In genomic region chr3:52052831-52053306, GRCh38 we compare ENCODE assay signal across 8 cellular contexts. TPM values are rescaled to one million over a fixed set of nuclear protein-coding genes. Genes with fewer than 3 reads are reported as not detected.
A peak's percentile ranks its signal among the peaks of the same experiment; 100 is the strongest.
DNase-seq lines count a peak whose midpoint lies in the region; ATAC-seq, FAIRE-seq and TF ChIP-seq lines count a peak whose summit lies in the region.

No MANE protein-coding gene starts in this region.

- no peaks in the 10 kb centered on the region for H3K9me3 ChIP-seq in neuronal stem cell (replicated peaks in 1 of 2; ENCODE audit: control insufficient read depth in 2 of 2, insufficient read depth in 1 of 2, low read depth in 1 of 2, low read length in 2 of 2)
- no peaks in the 10 kb centered on the region for H3K9me3 ChIP-seq in upper lobe of right lung

- FAIRE-seq in frontal cortex (lab: Jason Lieb, UNC), result no peak

- H3K27ac ChIP-seq in neuronal stem cell (replicated peaks; ENCODE audit: low read length), result peak overlapping the region; percentile 51
- H3K27ac ChIP-seq in upper lobe of right lung, result peak overlapping the region; percentile 90

- TF ChIP-seq CTCF in upper lobe of right lung (IDR thresholded peaks at IDR 0.05), result peak; percentile 47

- no peak overlapping the region for H4K8ac ChIP-seq in neuronal stem cell (ENCODE audit: low read depth, low read length)

- intact Hi-C loops in upper lobe of right lung (cut with DNase I), result loop anchor here (5.0 to 10.0 kb wide), 2 partner anchors 51 to 92 kb away; no protein-coding TSS in a partner anchor

- H2BK120ac ChIP-seq in neuronal stem cell (ENCODE audit: low read depth, low read length), result peak overlapping the region; percentile 45

- H2AK5ac ChIP-seq in neuronal stem cell (ENCODE audit: low read depth, low read length), result peak overlapping the region; percentile 34

- H3K27me3 ChIP-seq in neuronal stem cell (ENCODE audit: control insufficient read depth in 3 of 3, insufficient read depth in 3 of 3, low read depth in 1 of 3, low read length in 3 of 3), result peaks cover 0 to 4% (median 0%) of the 10 kb centered on the region in 3 experiments
- no peaks in the 10 kb centered on the region for H3K27me3 ChIP-seq in upper lobe of right lung

- peak; percentile 89 for DNase-seq in EL
- DNase-seq in NCI-H510A treated with DMSO at 0.1 percent for 48 hours (lab: John Stamatoyannopoulos, UW), result peak; percentile 9
- DNase-seq in activated effector memory CD4-positive, alpha-beta T cell treated with anti-CD3 and anti-CD28 coated beads, Interleukin-2, amount 50 U/mL, for 16 hours, result peak; percentile 84
- peak; percentile 61 to 62 for DNase-seq in frontal cortex (ENCODE audit: low spot score in 2 of 2)
- DNase-seq in neuronal stem cell (ENCODE audit: low spot score), result no peak
- DNase-seq in upper lobe of right lung, result peak; percentile 90
- DNase-seq in NCI-H1105 (lab: John Stamatoyannopoulos, UW), result no peak

- peaks cover 34 to 51% of the 10 kb centered on the region in 2 donors for H3K36me3 ChIP-seq in neuronal stem cell (replicated peaks in 1 of 2; ENCODE audit: control insufficient read depth in 2 of 2, insufficient read depth in 2 of 2, low read length in 2 of 2)
- peaks cover 46% of the 10 kb centered on the region for H3K36me3 ChIP-seq in upper lobe of right lung

- peak overlapping the region; percentile 75 for H3K9ac ChIP-seq in neuronal stem cell (ENCODE audit: low read depth, low read length, poor library complexity)

- peak overlapping the region; percentile 7 for H2BK12ac ChIP-seq in neuronal stem cell (ENCODE audit: low read length)

- H3K4me3 ChIP-seq in neuronal stem cell (ENCODE audit: low read length in 2 of 2), result peak overlapping the region in 1 of 2 donors; percentile 54
- peak overlapping the region; percentile 91 for H3K4me3 ChIP-seq in upper lobe of right lung

- no peak overlapping the region for H2BK15ac ChIP-seq in neuronal stem cell (ENCODE audit: low read length)

- H3K4me1 ChIP-seq in neuronal stem cell (ENCODE audit: control insufficient read depth in 2 of 2, insufficient read depth in 1 of 2, low read depth in 1 of 2, low read length in 2 of 2) (peaks cover 19 to 21% of the 10 kb centered on the region in 2 donors), upper lobe of right lung (peaks cover 65% of the 10 kb centered on the region)

- ATAC-seq in upper lobe of right lung (peak; percentile 48), GM18861 (IDR thresholded peaks at IDR 0.05; ENCODE audit: unreplicated experiment) (no peak)

- H4K91ac ChIP-seq in neuronal stem cell (ENCODE audit: low read depth, low read length, poor library complexity), result no peak overlapping the region

- peak overlapping the region; percentile 51 for H2AFZ ChIP-seq in neuronal stem cell (ENCODE audit: low read length)

- H2BK5ac ChIP-seq in neuronal stem cell (ENCODE audit: low read length), result no peak overlapping the region

- no peak overlapping the region for H3K18ac ChIP-seq in neuronal stem cell (ENCODE audit: low read length)

- no peak overlapping the region for H3K14ac ChIP-seq in neuronal stem cell (ENCODE audit: low read length)

- peaks cover 9% of the 10 kb centered on the region for H3K79me1 ChIP-seq in neuronal stem cell (ENCODE audit: low read depth, low read length)

- WGBS in neuronal stem cell (ENCODE audit: extremely low coverage in 2 of 2, insufficient read length in 2 of 2, insufficient replicate concordance in 1 of 2), 2 donors, result no CpG with 5 or more reads among the region's 10 CpGs

- no peak overlapping the region for H3K23ac ChIP-seq in neuronal stem cell (ENCODE audit: low read depth, low read length, poor library complexity)

- no peak overlapping the region for H3K4me2 ChIP-seq in neuronal stem cell (ENCODE audit: insufficient read depth, low read length, poor library complexity, severe bottlenecking)

- no peak overlapping the region for H3K4ac ChIP-seq in neuronal stem cell (ENCODE audit: low read length)

RNA-seq across cellular contexts. Expression of gene DUSP7, which starts 3.5 kb away (rescaled TPM):
- 8.6 TPM for total RNA-seq in frontal cortex
- polyA plus RNA-seq in neuronal stem cell (2013, experiment 1 of 2), result 13.5 TPM
- 13.8 TPM for polyA plus RNA-seq in neuronal stem cell (2013, experiment 2 of 2)
- total RNA-seq in upper lobe of right lung, result 40.7 TPM

RNA-seq across cellular contexts. Expression of gene RPL29, which starts 57.2 kb away (rescaled TPM):
- total RNA-seq in frontal cortex (852 TPM), upper lobe of right lung (810 TPM)
- polyA plus RNA-seq in neuronal stem cell (2013, experiment 1 of 2), result 2,500 TPM
- polyA plus RNA-seq in neuronal stem cell (2013, experiment 2 of 2), result 2,467 TPM

Comparison
In these comparisons a context has a peak if more than half of its experiments do, and no peak if none do; other contexts are left out.
1. DNase-seq: peak in EL (single experiment), NCI-H510A treated with DMSO at 0.1 percent for 48 hours (single experiment), activated effector memory CD4-positive, alpha-beta T cell treated with anti-CD3 and anti-CD28 coated beads, Interleukin-2, amount 50 U/mL, for 16 hours (single experiment), frontal cortex (2 of 2) and upper lobe of right lung (single experiment); none in neuronal stem cell (single experiment) and NCI-H1105 (single experiment).